Comparison of ENCODE assay signal across 1 cellular context in the genomic region with DNA sequence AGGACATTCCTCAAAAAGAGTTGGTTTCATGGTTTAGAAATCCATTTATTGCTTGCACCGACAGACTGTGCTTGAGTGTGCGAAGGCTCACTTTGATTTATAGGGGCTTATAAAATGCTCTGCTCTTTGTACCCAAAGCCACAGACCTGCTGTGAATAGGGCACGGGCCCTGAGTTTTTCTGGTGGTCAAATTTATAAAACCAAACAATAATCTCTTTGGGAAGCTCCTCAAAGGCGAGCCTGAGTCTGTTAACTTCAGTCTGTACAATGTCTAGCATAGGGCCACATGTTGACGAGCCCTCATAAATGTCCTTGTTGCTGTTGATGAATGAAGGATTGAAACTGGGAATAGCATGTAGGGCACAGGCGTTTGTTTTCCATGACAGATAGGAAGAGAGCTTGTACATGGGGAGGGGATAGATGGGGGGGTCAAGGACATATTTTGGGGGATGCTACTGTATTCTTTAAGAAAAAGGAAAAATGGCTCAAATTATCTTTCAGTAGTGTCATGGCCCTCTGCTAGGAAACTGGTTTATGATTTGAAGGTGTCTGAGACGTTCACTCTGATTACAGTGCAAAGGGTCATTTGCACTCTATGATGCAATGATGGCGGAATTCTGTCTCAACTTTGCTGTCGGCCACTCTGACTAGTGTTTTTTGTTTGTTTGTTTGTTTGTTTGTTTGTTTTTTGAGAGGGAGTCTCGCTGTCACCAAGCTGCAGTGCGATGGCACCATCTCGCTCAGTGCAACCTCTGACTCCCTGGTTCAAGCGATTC.
TF ChIP-seq lines count a peak whose summit lies in the region.

No MANE protein-coding gene starts in this region.

TF ChIP-seq in SK-N-SH, 30 proteins besides CTCF, POLR2A, EP300 and RAD21 (continued from another document):
- TF ChIP-seq RXRA (IDR thresholded peaks at IDR 0.05; ENCODE audit: borderline replicate concordance, low read depth) (no peak), SIN3A (IDR thresholded peaks at IDR 0.05; ENCODE audit: borderline replicate concordance, low read depth, low read length) (no peak)
